8 cellular contexts compared by ENCODE assay signal in genomic region chr10:92742331-92743228, GRCh38. TPM values are rescaled to one million over a fixed set of nuclear protein-coding genes. Genes with fewer than 3 reads are reported as not detected.
DNase-seq lines count a peak whose midpoint lies in the region; ATAC-seq and TF ChIP-seq lines count a peak whose summit lies in the region.

No MANE protein-coding gene starts in this region.

- H3K9me2 ChIP-seq in hepatocyte (replicated peaks; ENCODE audit: insufficient read depth): no peaks in the 10 kb centered on the region

- no peaks in the 10 kb centered on the region for H3K36me3 ChIP-seq in mucosa of descending colon (ENCODE audit: low read depth)
- no peaks in the 10 kb centered on the region for H3K36me3 ChIP-seq in hepatocyte (replicated peaks; ENCODE audit: insufficient read depth, low read depth)

- H3K27me3 ChIP-seq in hepatocyte: no peaks in the 10 kb centered on the region

- H3K4me3 ChIP-seq in mucosa of descending colon (no peak overlapping the region), hepatocyte (no peak overlapping the region)

- H3K4me1 ChIP-seq in mucosa of descending colon (ENCODE audit: low read depth) (no peaks in the 10 kb centered on the region), hepatocyte (ENCODE audit: insufficient read depth) (no peaks in the 10 kb centered on the region)

- no peaks in the 10 kb centered on the region for H3K79me2 ChIP-seq in hepatocyte

- 84% methylated on average over 9 of the region's 9 CpGs for WGBS in hepatocyte (ENCODE audit: low lambda C conversion rate, missing lambda C conversion rate)

- H3K4me2 ChIP-seq in hepatocyte: no peak overlapping the region

- ATAC-seq in GM18873 (IDR thresholded peaks at IDR 0.05; ENCODE audit: low FRiP score, unreplicated experiment) (peak; percentile 95), HG02642 (IDR thresholded peaks at IDR 0.05; ENCODE audit: poor library complexity, unreplicated experiment) (peak; percentile 97), mucosa of descending colon (peak; percentile 71)

- H3K9me3 ChIP-seq in mucosa of descending colon: no peaks in the 10 kb centered on the region
- no peaks in the 10 kb centered on the region for H3K9me3 ChIP-seq in hepatocyte (ENCODE audit: low read depth)

- DNase-seq in Kasumi-1 (lab: John Stamatoyannopoulos, UW): peak; percentile 32 to 60
- peak in 1 of 3 donors; percentile 25 for DNase-seq in mucosa of descending colon
- DNase-seq in central memory CD4-positive, alpha-beta T cell: no peak
- DNase-seq in hepatocyte (ENCODE audit: low spot score): no peak
- DNase-seq in mucosa of gallbladder (ENCODE audit: low spot score): no peak
- DNase-seq in epidermal melanocyte (ENCODE audit: insufficient read length, low spot score): no peak

- intact Hi-C loops in mucosa of descending colon (cut with DNase I, micrococcal nuclease): no loop called here

- TF ChIP-seq CTCF in mucosa of descending colon (IDR thresholded peaks at IDR 0.05) (no peak), hepatocyte (IDR thresholded peaks at IDR 0.05; ENCODE audit: poor library complexity) (no peak)

- no peaks in the 10 kb centered on the region for H4K20me1 ChIP-seq in hepatocyte (ENCODE audit: insufficient read depth, poor library complexity, severe bottlenecking)

- no peak overlapping the region for H3K27ac ChIP-seq in hepatocyte

- H2AFZ ChIP-seq in hepatocyte: no peak overlapping the region

RNA-seq across cellular contexts. Expression of gene HHEX, which starts 52.8 kb away (rescaled TPM):
- total RNA-seq in mucosa of descending colon: 1 to 10 TPM; 3.5 to 8.8 (median 4.0) TPM
- total RNA-seq in hepatocyte: 13.0 and 15.1 TPM in 2 replicates
- 14.2 and 18.4 TPM in 2 replicates for polyA plus RNA-seq in hepatocyte
- total RNA-seq in mucosa of gallbladder: 69.2 TPM

Comparison
In these comparisons a context has a peak if more than half of its experiments do, and no peak if none do; other contexts are left out.
1. DNase-seq: peak in Kasumi-1 (2 of 2); none in central memory CD4-positive, alpha-beta T cell (single experiment), hepatocyte (single experiment), mucosa of gallbladder (single experiment) and epidermal melanocyte (single experiment).
2. Peak in every context shown above with its lines, with median percentiles within 50 percentile points of each other: ATAC-seq.